In the genomic region with DNA sequence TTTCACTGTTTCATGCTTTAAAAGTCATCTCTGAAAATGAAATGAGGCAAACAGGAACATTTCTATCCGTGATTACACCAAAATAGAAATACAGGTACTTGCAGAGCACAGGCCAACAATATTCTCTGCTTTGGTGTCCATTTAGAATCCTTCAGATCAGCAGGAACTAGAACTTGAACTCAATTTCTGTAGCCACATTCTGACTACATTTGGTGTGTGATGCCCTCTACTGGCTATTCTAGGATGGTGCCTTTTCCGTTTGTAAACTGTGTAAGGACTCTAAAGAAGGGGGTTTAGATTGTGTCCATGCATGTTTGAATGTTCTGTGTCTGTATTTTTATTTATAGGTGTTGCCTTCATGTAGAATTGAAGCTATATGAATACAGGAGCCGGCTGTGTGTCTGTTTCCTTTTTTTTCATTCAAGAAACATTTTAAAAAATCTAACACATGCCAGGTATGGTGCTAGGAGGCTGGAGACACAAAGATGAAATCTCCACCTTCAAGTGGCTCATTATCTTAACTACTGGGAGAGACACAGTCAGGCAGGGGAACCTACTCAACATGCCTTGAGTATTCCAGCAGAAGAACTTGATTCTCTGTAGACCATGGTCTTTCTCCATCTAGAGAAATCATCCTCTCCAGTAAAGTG, we compare ENCODE assay signal across 8 cellular contexts. TPM values are rescaled to one million over a fixed set of nuclear protein-coding genes. Genes with fewer than 3 reads are reported as not detected.
A peak's percentile ranks its signal among the peaks of the same experiment; 100 is the strongest.
DNase-seq lines count a peak whose midpoint lies in the region; ATAC-seq and TF ChIP-seq lines count a peak whose summit lies in the region.

No MANE protein-coding gene starts in this region.

- H3K4me2 ChIP-seq in PC-3 (ENCODE audit: low read length) (no peak overlapping the region), trophoblast cell (ENCODE audit: low read length) (no peak overlapping the region)

- no peak overlapping the region for H4K12ac ChIP-seq in trophoblast cell (ENCODE audit: low read depth, low read length)

- H3K18ac ChIP-seq in trophoblast cell (ENCODE audit: low read length) = no peak overlapping the region

- no peak overlapping the region for H3K4me3 ChIP-seq in PC-3 (ENCODE audit: low read length)
- no peak overlapping the region for H3K4me3 ChIP-seq in trophoblast cell (ENCODE audit: low read depth, low read length)

- H2BK5ac ChIP-seq in trophoblast cell (ENCODE audit: low read depth, low read length, poor library complexity) = no peak overlapping the region

- H2BK12ac ChIP-seq in trophoblast cell (ENCODE audit: low read length) = no peak overlapping the region

- H3K27ac ChIP-seq in PC-3 (ENCODE audit: low read length) (no peak overlapping the region), trophoblast cell (ENCODE audit: low read depth, low read length) (no peak overlapping the region)

- no peak overlapping the region for H3K9ac ChIP-seq in PC-3 (ENCODE audit: low read length)
- no peak overlapping the region for H3K9ac ChIP-seq in trophoblast cell (ENCODE audit: low read length)

- WGBS in trophoblast cell (ENCODE audit: extremely low coverage, insufficient coverage, insufficient read length) = no CpG with 5 or more reads among the region's 3 CpGs

- no peaks in the 10 kb centered on the region for H3F3A ChIP-seq in PC-3 (ENCODE audit: low read length, unreplicated experiment)

- ATAC-seq in GM21737 (IDR thresholded peaks at IDR 0.05; ENCODE audit: unreplicated experiment) (peak; percentile 78), PC-3 (peak; percentile 79), HG02840 (IDR thresholded peaks at IDR 0.05; ENCODE audit: low FRiP score, unreplicated experiment) (no peak)

- H4K8ac ChIP-seq in trophoblast cell (ENCODE audit: low read depth, low read length) = no peak overlapping the region

- POLR2A ChIA-PET in PC-3 (lab: Charles Lee; ENCODE audit: unreplicated experiment) = no interaction called here

- no peak overlapping the region for H3K14ac ChIP-seq in trophoblast cell (ENCODE audit: low read length)

- H3K27me3 ChIP-seq in PC-3 (ENCODE audit: low read length) (no peaks in the 10 kb centered on the region), trophoblast cell (ENCODE audit: insufficient read depth, low read length) (no peaks in the 10 kb centered on the region)

- H3K23ac ChIP-seq in trophoblast cell (ENCODE audit: low read length) = no peak overlapping the region

- H2AFZ ChIP-seq in PC-3 (ENCODE audit: low read length) (no peak overlapping the region), trophoblast cell (ENCODE audit: insufficient read depth, low read length, poor library complexity) (no peak overlapping the region)

- BruUV-seq in PC-3 (replicated peaks; lab: Mats Ljungman, UMichigan) = no TSS peak

- H3K79me2 ChIP-seq in PC-3 (ENCODE audit: low read length) (no peaks in the 10 kb centered on the region), trophoblast cell (ENCODE audit: control insufficient read depth, insufficient read depth, low read length, poor library complexity) (no peaks in the 10 kb centered on the region)

- H3K79me1 ChIP-seq in trophoblast cell (ENCODE audit: low read length) = no peaks in the 10 kb centered on the region

- peak; percentile 95 for TF ChIP-seq CTCF in PC-3 (conservative IDR thresholded peaks at IDR 0.05; ENCODE audit: low read depth, low read length)

- no peak overlapping the region for H2AK5ac ChIP-seq in trophoblast cell (ENCODE audit: low read length)

- DNase-seq in EH (ENCODE audit: low read depth) (peak; percentile 77), Kasumi-1 (lab: John Stamatoyannopoulos, UW) (peak; percentile 89 to 92), PC-3 (peak; percentile 88), glomerular endothelial cell (ENCODE audit: extremely low read depth, low read depth, low spot score) (peak; percentile 82), trophoblast cell (peak; percentile 47 to 90)
- peak; percentile 31 for DNase-seq in activated naive CD4-positive, alpha-beta T cell treated with anti-CD3 and anti-CD28 coated beads, Interleukin-2, amount 50 U/mL, for 16 hours

- intact Hi-C loops in PC-3 (cut with micrococcal nuclease) = loop anchor here (1.0 to 5.0 kb wide), 6 partner anchors 42 to 207 kb away; no protein-coding TSS in a partner anchor

- no peak overlapping the region for H4K91ac ChIP-seq in trophoblast cell (ENCODE audit: low read depth, low read length)

- H3K4me1 ChIP-seq in PC-3 (ENCODE audit: insufficient read depth, low read length) = peaks cover 27% of the 10 kb centered on the region
- H3K4me1 ChIP-seq in trophoblast cell (ENCODE audit: control insufficient read depth in 1 of 2, insufficient read depth in 2 of 2, low read length in 2 of 2) = no peaks in the 10 kb centered on the region

- no peaks in the 10 kb centered on the region for H3K9me3 ChIP-seq in PC-3 (ENCODE audit: low read length)
- no peaks in the 10 kb centered on the region for H3K9me3 ChIP-seq in trophoblast cell (ENCODE audit: insufficient read depth, low read depth, low read length)

- H4K20me1 ChIP-seq in PC-3 (ENCODE audit: low read length) = no peaks in the 10 kb centered on the region

- CTCF ChIA-PET in PC-3 (lab: Charles Lee) = interaction anchor here (0.6 kb wide), 1 partner anchor 185 kb away, joined by 3 read pairs; no protein-coding TSS in a partner anchor

- H2BK120ac ChIP-seq in trophoblast cell (ENCODE audit: insufficient read depth, low read length, poor library complexity) = no peak overlapping the region

- H3K4ac ChIP-seq in trophoblast cell (ENCODE audit: low read depth, low read length) = no peak overlapping the region

- H3K9me2 ChIP-seq in PC-3 (replicated peaks; ENCODE audit: low read length) = no peaks in the 10 kb centered on the region

- no peaks in the 10 kb centered on the region for H3K36me3 ChIP-seq in PC-3 (ENCODE audit: low read depth, low read length)
- H3K36me3 ChIP-seq in trophoblast cell (ENCODE audit: control insufficient read depth in 1 of 2, insufficient read depth in 2 of 2, low read length in 2 of 2) = no peaks in the 10 kb centered on the region

RNA-seq across cellular contexts. Expression of a gene that starts 7.6 kb away (rescaled TPM):
- total RNA-seq in PC-3 (2014; rRNA removed) (7.2 and 12.7 TPM in 2 replicates), glomerular endothelial cell (8.4 and 16.8 TPM in 2 replicates)
- 26.8 and 27.1 TPM in 2 replicates for polyA plus RNA-seq in trophoblast cell (2013)

Comparison
In these comparisons a context has a peak if more than half of its experiments do, and no peak if none do; other contexts are left out.
1. DNase-seq: peak in every context shown above with its lines; median percentile 90 in Kasumi-1; 88 in PC-3; 82 in glomerular endothelial cell; 77 in EH; 68 in trophoblast cell; 31 in activated naive CD4-positive, alpha-beta T cell treated with anti-CD3 and anti-CD28 coated beads, Interleukin-2, amount 50 U/mL, for 16 hours.